28 cellular contexts compared by ENCODE assay signal in the genomic region with DNA sequence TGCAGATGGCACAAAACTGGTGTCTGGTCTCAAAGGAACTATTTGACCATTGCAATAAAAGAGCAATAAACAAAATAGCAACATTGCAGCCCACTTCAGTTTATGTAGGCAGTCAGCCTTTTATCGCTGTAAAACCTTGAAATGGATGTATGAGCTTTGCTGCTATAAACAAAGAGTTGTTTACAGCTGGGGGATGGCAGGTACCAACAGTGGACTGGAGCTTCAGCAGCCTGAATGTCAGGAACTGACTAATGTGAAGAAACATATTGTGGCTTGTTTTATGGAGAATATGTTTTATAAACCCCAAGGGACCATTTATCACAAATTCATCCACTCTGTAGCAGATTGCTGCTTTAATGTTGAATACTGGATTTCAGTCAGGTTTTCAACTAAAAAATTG.
DNase-seq lines count a peak whose midpoint lies in the region; ATAC-seq, FAIRE-seq and TF ChIP-seq lines count a peak whose summit lies in the region.
"Had no signal": no experiment of that assay in that cellular context is flagged by ENCODE, and none has a peak within 500 bp of the region (broad histone marks: within the 10 kb centered on the region; RNA-seq: fewer than 3 reads in every experiment).

No MANE protein-coding gene starts in this region.

- intact Hi-C loops in activated naive CD4-positive, alpha-beta T cell treated with anti-CD3 and anti-CD28 coated beads for 36 hours (cut with micrococcal nuclease): no loop called here

- no peaks in the 10 kb centered on the region for H3K4me1 ChIP-seq in hepatocyte (ENCODE audit: insufficient read depth)
- H3K4me1 ChIP-seq: BE2C, HAP-1, SJSA1 had no signal

- no peak for ATAC-seq in GM18498 (IDR thresholded peaks at IDR 0.05; ENCODE audit: unreplicated experiment)
- ATAC-seq: GM23338 had no signal

- 50% methylated on average over 1 of the region's 1 CpG for WGBS in hepatocyte (ENCODE audit: low lambda C conversion rate, missing lambda C conversion rate)

- no peak for FAIRE-seq in RCC 7860 (lab: Jason Lieb, UNC)

- no peak overlapping the region for H2AFZ ChIP-seq in hepatocyte
- H2AFZ ChIP-seq: GM23338, PC-9 had no signal

- no peaks in the 10 kb centered on the region for H3K36me3 ChIP-seq in hepatocyte (replicated peaks; ENCODE audit: insufficient read depth, low read depth)
- H3K36me3 ChIP-seq: BE2C, HAP-1, SJSA1 had no signal

- no peak overlapping the region for H3K27ac Mint-ChIP-seq in activated naive CD4-positive, alpha-beta T cell treated with anti-CD3 and anti-CD28 coated beads for 36 hours
- H3K27ac Mint-ChIP-seq: CD14-positive monocyte; CD8-positive, alpha-beta memory T cell; GM23338; HFFc6 had no signal

- H3K27me3 Mint-ChIP-seq in activated naive CD4-positive, alpha-beta T cell treated with anti-CD3 and anti-CD28 coated beads for 36 hours (ENCODE audit: low read depth): no peaks in the 10 kb centered on the region
- H3K27me3 Mint-ChIP-seq: CD8-positive, alpha-beta memory T cell had no signal

- no peak overlapping the region for H3K4me2 ChIP-seq in hepatocyte
- H3K4me2 ChIP-seq: GM23338, PC-9 had no signal

- CTCF ChIA-PET in activated naive CD4-positive, alpha-beta T cell treated with anti-CD3 and anti-CD28 coated beads for 36 hours (lab: Charles Lee): no interaction called here

- no peaks in the 10 kb centered on the region for H3K27me3 ChIP-seq in hepatocyte
- H3K27me3 ChIP-seq: BE2C, SJSA1 had no signal

- no peak overlapping the region for H3K4me3 Mint-ChIP-seq in activated naive CD4-positive, alpha-beta T cell treated with anti-CD3 and anti-CD28 coated beads for 36 hours
- H3K4me3 Mint-ChIP-seq: CD14-positive monocyte; CD8-positive, alpha-beta memory T cell; GM23338; HFFc6 had no signal

- no peak overlapping the region for H3K4me3 ChIP-seq in hepatocyte
- H3K4me3 ChIP-seq: GM23338, HAP-1, PC-9, SJSA1 had no signal

- no peak overlapping the region for H3K27ac ChIP-seq in hepatocyte
- H3K27ac ChIP-seq: PC-9, SJSA1 had no signal

- H3K9me3 Mint-ChIP-seq in activated naive CD4-positive, alpha-beta T cell treated with anti-CD3 and anti-CD28 coated beads for 36 hours: no peaks in the 10 kb centered on the region
- H3K9me3 Mint-ChIP-seq: GM23338 had no signal

- no peaks in the 10 kb centered on the region for H3K9me2 ChIP-seq in hepatocyte (replicated peaks; ENCODE audit: insufficient read depth)

- no peaks in the 10 kb centered on the region for H3K36me3 Mint-ChIP-seq in activated naive CD4-positive, alpha-beta T cell treated with anti-CD3 and anti-CD28 coated beads for 36 hours (ENCODE audit: low read depth)
- H3K36me3 Mint-ChIP-seq: CD14-positive monocyte; CD8-positive, alpha-beta memory T cell had no signal

- no peaks in the 10 kb centered on the region for H3K79me2 ChIP-seq in hepatocyte

- peak; percentile 75 for DNase-seq in DMS 273 (lab: John Stamatoyannopoulos, UW; ENCODE audit: unreplicated experiment)
- peak; percentile 83 for DNase-seq in NCI-H1694 treated with DMSO at 0.1 percent for 48 hours (lab: John Stamatoyannopoulos, UW)
- DNase-seq in NCI-H2171 treated with DMSO at 0.1 percent for 48 hours (lab: John Stamatoyannopoulos, UW): peak; percentile 84
- peak; percentile 9 for DNase-seq in hepatocyte (ENCODE audit: low spot score)
- DNase-seq in RCC 7860 (ENCODE audit: low spot score): no peak
- no peak for DNase-seq in activated CD4-positive, CD25-positive, alpha-beta regulatory T cell (lab: John Stamatoyannopoulos, UW)
- DNase-seq in activated naive CD4-positive, alpha-beta T cell treated with anti-CD3 and anti-CD28 coated beads for 36 hours: no peak
- DNase-seq: 8988T; ACHN; BE2C; CD8-positive, alpha-beta memory T cell; DMS53; HFFc6; KBM-7; NCI-H1417; NCI-H187; NCI-H2107; NCI-H226; NCI-H524; NCI-H774; PC-9; Right ventricle myocardium superior; RPMI8226 had no signal

- no peaks in the 10 kb centered on the region for H3K9me3 ChIP-seq in hepatocyte (ENCODE audit: low read depth)
- H3K9me3 ChIP-seq: BE2C, HAP-1, SJSA1 had no signal

- no peak for TF ChIP-seq CTCF in hepatocyte (IDR thresholded peaks at IDR 0.05; ENCODE audit: poor library complexity)

- H4K20me1 ChIP-seq in hepatocyte (ENCODE audit: insufficient read depth, poor library complexity, severe bottlenecking): no peaks in the 10 kb centered on the region

- H3K4me1 Mint-ChIP-seq in activated naive CD4-positive, alpha-beta T cell treated with anti-CD3 and anti-CD28 coated beads for 36 hours (ENCODE audit: low read depth): no peaks in the 10 kb centered on the region
- H3K4me1 Mint-ChIP-seq: CD14-positive monocyte; CD8-positive, alpha-beta memory T cell; GM23338 had no signal

Comparison
In these comparisons a context has a peak if more than half of its experiments do, and no peak if none do; other contexts are left out.
1. DNase-seq: peak in DMS 273 (single experiment), NCI-H1694 treated with DMSO at 0.1 percent for 48 hours (single experiment), NCI-H2171 treated with DMSO at 0.1 percent for 48 hours (single experiment) and hepatocyte (single experiment); none in RCC 7860 (single experiment), activated CD4-positive, CD25-positive, alpha-beta regulatory T cell (0 of 4) and activated naive CD4-positive, alpha-beta T cell treated with anti-CD3 and anti-CD28 coated beads for 36 hours (single experiment).